In the genomic region with DNA sequence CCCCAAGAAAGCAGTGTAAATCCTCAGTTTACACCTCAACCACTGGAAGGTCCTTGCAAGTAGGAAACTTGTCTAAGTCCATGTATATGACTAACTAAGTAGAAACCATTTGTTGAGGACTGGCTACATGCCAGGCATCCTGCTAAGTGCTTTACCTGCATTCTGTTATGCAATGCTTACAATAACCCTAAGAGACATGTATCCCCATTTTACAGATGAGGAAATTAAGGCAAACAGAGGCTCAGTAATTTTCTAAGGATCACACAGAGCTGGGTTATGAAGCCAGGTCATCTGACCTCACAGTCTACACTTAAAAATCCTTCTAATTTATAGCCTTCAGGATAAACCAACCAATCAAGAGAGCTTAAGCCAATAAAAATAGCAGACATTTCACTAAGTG, we compare ENCODE assay signal across 1 cellular context.
TF ChIP-seq lines count a peak whose summit lies in the region.

No MANE protein-coding gene starts in this region.

TF ChIP-seq in HepG2, 621 proteins besides CTCF, POLR2A, EP300 and RAD21:
- TF ChIP-seq ZNF629 (CRISPR knock-in tag; conservative IDR thresholded peaks at IDR 0.05): peak; percentile 82
- no peak for TF ChIP-seq ZNF343 (CRISPR knock-in tag; IDR thresholded peaks at IDR 0.05)
